In the genomic region with DNA sequence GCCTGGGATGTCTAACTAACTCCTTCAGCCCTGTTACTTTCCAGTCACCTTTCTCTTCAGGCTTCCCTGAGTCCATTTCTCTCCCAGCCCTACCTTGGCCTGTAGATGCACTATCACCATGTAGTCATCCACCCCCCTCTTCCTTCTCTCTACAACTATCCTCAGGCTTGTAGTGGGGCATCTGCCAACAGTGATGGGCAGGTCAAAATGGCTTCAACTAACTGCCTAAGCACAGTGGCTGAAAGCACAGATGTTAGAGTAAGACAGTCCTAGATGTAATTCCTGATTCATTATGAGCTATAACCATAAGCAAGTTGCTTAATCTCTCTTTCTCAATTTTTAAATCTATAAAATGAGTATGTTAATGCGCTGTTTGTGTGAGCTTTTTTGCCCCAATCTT, we compare ENCODE assay signal across 9 cellular contexts.
"Had no signal": no experiment of that assay in that cellular context is flagged by ENCODE, and none has a peak within 500 bp of the region (broad histone marks: within the 10 kb centered on the region; RNA-seq: fewer than 3 reads in every experiment).

No MANE protein-coding gene starts in this region.

- DNase-seq: GOT3, H7, HFFc6, KBM-7 had no signal

- H3K36me3 Mint-ChIP-seq: IgD-negative memory B cell had no signal

- H3K36me3 ChIP-seq: HAP-1 had no signal

- H3K4me3 Mint-ChIP-seq: HFFc6, IgD-negative memory B cell had no signal

- H3K27me3 Mint-ChIP-seq: IgD-negative memory B cell had no signal

- ATAC-seq: HCT116, HepG2 had no signal

- H3K27ac Mint-ChIP-seq: HFFc6, IgD-negative memory B cell had no signal

- H3K9me3 Mint-ChIP-seq: HFFc6 had no signal

- H3K27ac ChIP-seq: HL-60 had no signal

- H3K4me3 ChIP-seq: HAP-1 had no signal

- H3K4me1 Mint-ChIP-seq: IgD-negative memory B cell had no signal

- H3K9me3 ChIP-seq: HAP-1 had no signal
